8 cellular contexts compared by ENCODE assay signal in genomic region chr15:72227192-72227586, GRCh38. TPM values are rescaled to one million over a fixed set of nuclear protein-coding genes. Genes with fewer than 3 reads are reported as not detected.
DNase-seq lines count a peak whose midpoint lies in the region; ATAC-seq and TF ChIP-seq lines count a peak whose summit lies in the region.

No MANE protein-coding gene starts in this region.

- H3K27ac ChIP-seq in C4-2B, result peak overlapping the region; percentile 95

- H3K9me3 Mint-ChIP-seq in activated T-cell treated with anti-CD3 and anti-CD28 coated beads, Interleukin-2, amount 50 U/mL, for 24 hours, result no peaks in the 10 kb centered on the region

- H3K27ac Mint-ChIP-seq in activated T-cell treated with anti-CD3 and anti-CD28 coated beads, Interleukin-2, amount 50 U/mL, for 24 hours, result peak overlapping the region; percentile 98

- ATAC-seq in HG03439 (IDR thresholded peaks at IDR 0.05; ENCODE audit: unreplicated experiment), result no peak
- ATAC-seq in GM18868 (IDR thresholded peaks at IDR 0.05; ENCODE audit: unreplicated experiment), result no peak

- no peaks in the 10 kb centered on the region for H3K27me3 Mint-ChIP-seq in activated T-cell treated with anti-CD3 and anti-CD28 coated beads, Interleukin-2, amount 50 U/mL, for 24 hours

- H3K4me3 Mint-ChIP-seq in activated T-cell treated with anti-CD3 and anti-CD28 coated beads, Interleukin-2, amount 50 U/mL, for 24 hours, result peak overlapping the region; percentile 94

- H3K4me3 ChIP-seq in fibroblast of villous mesenchyme (ENCODE audit: low read depth, low read length), result peak overlapping the region; percentile 96

- peaks cover 53% of the 10 kb centered on the region for H3K4me1 Mint-ChIP-seq in activated T-cell treated with anti-CD3 and anti-CD28 coated beads, Interleukin-2, amount 50 U/mL, for 24 hours (ENCODE audit: low read depth)

- H3K36me3 Mint-ChIP-seq in activated T-cell treated with anti-CD3 and anti-CD28 coated beads, Interleukin-2, amount 50 U/mL, for 24 hours (ENCODE audit: low read depth), result peaks cover 81% of the 10 kb centered on the region

- DNase-seq in LoVo (ENCODE audit: low spot score), result peak; percentile 54
- DNase-seq in activated T-cell treated with anti-CD3 and anti-CD28 coated beads, Interleukin-2, amount 50 U/mL, for 24 hours, result peak; percentile 75
- peak; percentile 90 for DNase-seq in fibroblast of villous mesenchyme (ENCODE audit: low read depth)
- DNase-seq in stimulated activated CD4-positive, alpha-beta T cell treated with anti-CD3 and anti-CD28 coated beads, Interleukin-2, amount 100 ng/mL, for 48 hours, result peak; percentile 43 to 46
- no peak for DNase-seq in HuH-7 (ENCODE audit: low spot score)

- TF ChIP-seq CTCF in C4-2B (conservative IDR thresholded peaks at IDR 0.05) (no peak), fibroblast of villous mesenchyme (IDR thresholded peaks at IDR 0.05; ENCODE audit: insufficient read depth, low read depth, low read length) (no peak)

RNA-seq across cellular contexts. Expression of gene PKM, which starts 3.8 kb away (rescaled TPM):
- 1,898 and 2,239 TPM in 2 replicates for total RNA-seq in fibroblast of villous mesenchyme

RNA-seq across cellular contexts. Expression of gene GRAMD2A, which starts 29.6 kb away (rescaled TPM):
- under 0.01 and 0.43 TPM in 2 replicates for total RNA-seq in fibroblast of villous mesenchyme

RNA-seq across cellular contexts. Expression of gene PARP6, which starts 45.2 kb away (rescaled TPM):
- 25.9 and 29.6 TPM in 2 replicates for total RNA-seq in fibroblast of villous mesenchyme
